8 cellular contexts compared by ENCODE assay signal in the genomic region with DNA sequence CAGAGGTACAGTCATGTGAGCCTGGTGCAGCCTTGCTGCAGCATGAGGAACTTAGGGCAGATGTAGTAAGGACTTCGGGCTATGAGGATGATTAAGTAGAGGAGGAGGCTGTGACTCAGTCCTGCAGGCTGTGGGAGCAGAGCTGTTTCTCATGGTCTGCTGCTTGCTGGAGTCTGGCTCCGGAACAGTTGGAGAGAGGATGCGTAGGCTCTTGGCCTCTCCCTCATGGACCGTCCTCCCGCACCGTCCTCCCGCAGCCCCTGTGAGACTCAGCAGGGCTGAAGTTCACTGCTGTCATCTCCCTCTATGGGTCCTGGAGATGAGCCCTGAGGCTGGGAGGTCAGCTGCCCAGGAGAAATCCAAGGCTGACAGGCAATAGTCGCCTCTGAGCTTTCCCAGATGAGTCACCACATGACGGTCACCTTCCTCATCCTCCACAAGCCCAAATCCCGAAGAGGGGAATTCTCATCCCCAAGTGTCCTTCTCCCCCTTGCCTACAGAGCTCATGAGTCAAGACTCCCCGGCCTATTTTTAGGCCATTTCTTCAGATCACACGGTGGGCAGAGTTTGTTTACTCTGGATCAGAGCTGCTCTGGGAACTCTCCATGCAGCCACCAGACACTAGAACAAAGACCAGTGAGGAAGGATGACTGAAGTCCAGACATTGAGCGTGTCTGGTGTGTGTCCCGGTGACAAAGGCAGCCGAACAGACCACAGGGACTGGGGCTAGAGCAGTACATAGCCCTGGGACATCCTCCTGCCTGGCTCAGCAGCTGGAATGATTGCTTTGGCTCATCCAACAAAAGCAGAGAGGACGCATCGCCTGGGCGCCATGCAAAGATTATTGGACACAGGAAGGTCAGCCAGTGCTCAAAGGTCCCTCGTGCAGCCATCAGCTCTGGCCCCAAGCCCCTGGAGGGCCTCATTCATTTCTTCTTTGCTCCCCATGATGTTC.
DNase-seq lines count a peak whose midpoint lies in the region; ATAC-seq and TF ChIP-seq lines count a peak whose summit lies in the region.
"Not testable (repeated sequence)": the region's sequence is repeated elsewhere in the genome, so short reads cannot be mapped to it uniquely, and the experiment has no call there.

No MANE protein-coding gene starts in this region.

- in situ Hi-C loops in SK-MEL-5 (cut with HindIII; ENCODE audit: low pct_unique_long_range_greater_than_20kb, low sequenced_read_pairs), result not testable (repeated sequence)

- peak; percentile 44 for ATAC-seq in omental fat pad (ENCODE audit: low FRiP score)

- H3K27ac Mint-ChIP-seq in HFFc6, result not testable (repeated sequence)

- H3K36me3 Mint-ChIP-seq in HFFc6 (ENCODE audit: low read depth), result not testable (repeated sequence)

- DNase-seq in AG09309 (ENCODE audit: low read depth), result peak; percentile 63
- peak; percentile 91 for DNase-seq in HFFc6
- peak; percentile 4 for DNase-seq in SK-MEL-5 (ENCODE audit: low read depth, low spot score)
- DNase-seq in breast epithelium (ENCODE audit: low spot score in 2 of 2), result peak in 1 of 2 donors; percentile 14
- DNase-seq in fibroblast of peridontal ligament (ENCODE audit: extremely low read depth), result peak; percentile 86
- DNase-seq in islet precursor cell, result peak; percentile 89
- DNase-seq in omental fat pad (ENCODE audit: low spot score); suprapubic skin (ENCODE audit: low spot score in 2 of 2): not testable (repeated sequence)

- TF ChIP-seq POLR2A in breast epithelium (IDR thresholded peaks at IDR 0.05); suprapubic skin (IDR thresholded peaks at IDR 0.05): not testable (repeated sequence)

- H3K9me3 ChIP-seq in breast epithelium, suprapubic skin: not testable (repeated sequence)

- H3K27me3 ChIP-seq in breast epithelium, suprapubic skin: not testable (repeated sequence)

- H3K4me1 ChIP-seq in breast epithelium, suprapubic skin: not testable (repeated sequence)

- H3K4me1 Mint-ChIP-seq in HFFc6 (ENCODE audit: low read depth), result peaks cover 15% of the 10 kb centered on the region

- TF ChIP-seq CTCF in AG09309 (IDR thresholded peaks at IDR 0.05; ENCODE audit: control insufficient read depth, insufficient read depth, low read depth, low read length, missing control alignments); HFFc6 (IDR thresholded peaks at IDR 0.05); breast epithelium (IDR thresholded peaks at IDR 0.05); omental fat pad (IDR thresholded peaks at IDR 0.05); suprapubic skin (IDR thresholded peaks at IDR 0.05): not testable (repeated sequence)

- H3K27me3 Mint-ChIP-seq in HFFc6 (ENCODE audit: insufficient read depth), result not testable (repeated sequence)

- H3K27ac ChIP-seq in breast epithelium (peak overlapping the region; percentile 62 to 77), suprapubic skin (peak overlapping the region; percentile 38)

- intact Hi-C loops in breast epithelium (cut with DNase I; ENCODE audit: low total_unique reads), result not testable (repeated sequence)

- WGBS in suprapubic skin, result 43% methylated on average over 1 of the region's 19 CpGs

- peak overlapping the region; percentile 82; the same call in 1 of the 2 replicates for H3K4me3 Mint-ChIP-seq in HFFc6

- not testable (repeated sequence) for TF ChIP-seq EP300 in suprapubic skin (IDR thresholded peaks at IDR 0.05)

- not testable (repeated sequence) for H3K4me3 ChIP-seq in AG09309 (ENCODE audit: control insufficient read depth, low read depth, low read length); breast epithelium; suprapubic skin

- H3K9me3 Mint-ChIP-seq in HFFc6, result not testable (repeated sequence)

- H3K36me3 ChIP-seq in breast epithelium, suprapubic skin: not testable (repeated sequence)
